ENCODE assay signal across 23 cellular contexts in genomic region chr15:74769463-74770025, GRCh38. TPM values are rescaled to one million over a fixed set of nuclear protein-coding genes. Genes with fewer than 3 reads are reported as not detected.
"Had no signal": no experiment of that assay in that cellular context is flagged by ENCODE, and none has a peak within 500 bp of the region (broad histone marks: within the 10 kb centered on the region; RNA-seq: fewer than 3 reads in every experiment).

No MANE protein-coding gene starts in this region.

- H3K27me3 ChIP-seq: gastrocnemius medialis, right atrium auricular region, vagina had no signal

- DNase-seq: stimulated activated CD4-positive, alpha-beta T cell treated with anti-CD3 and anti-CD28 coated beads, Interleukin-12 subunit alpha, Interleukin-12 subunit beta, amount 100 ng/mL, for 4 hours had no signal

- H3K9me3 Mint-ChIP-seq: dendritic cell treated with granulocyte-macrophage colony-stimulating factor and Interleukin-4, amounts not matched to agents 40 ng/mL and 50 ng/mL, for 4 days; endodermal cell; natural killer cell treated with Interleukin-12 subunit alpha and Interleukin-12 subunit beta and Interleukin-15 and Interleukin-18, amount 100 ng/mL, for 72 hours; neural crest cell; stimulated activated naive CD8-positive, alpha-beta T cell treated with anti-CD3 and anti-CD28 coated beads, Interleukin-15, amount 100 ng/mL, for 72 hours had no signal

- H3K4me1 ChIP-seq: gastrocnemius medialis, prostate gland had no signal

- H3K27me3 Mint-ChIP-seq: natural killer cell treated with Interleukin-12 subunit alpha and Interleukin-12 subunit beta and Interleukin-15 and Interleukin-18, amount 100 ng/mL, for 72 hours; stimulated activated naive CD8-positive, alpha-beta T cell treated with anti-CD3 and anti-CD28 coated beads, Interleukin-15, amount 100 ng/mL, for 72 hours had no signal

- H3K4me3 Mint-ChIP-seq: dendritic cell treated with granulocyte-macrophage colony-stimulating factor and Interleukin-4, amounts not matched to agents 40 ng/mL and 50 ng/mL, for 4 days; natural killer cell treated with Interleukin-12 subunit alpha and Interleukin-12 subunit beta and Interleukin-15 and Interleukin-18, amount 100 ng/mL, for 72 hours had no signal

- H3K36me3 Mint-ChIP-seq: natural killer cell treated with Interleukin-12 subunit alpha and Interleukin-12 subunit beta and Interleukin-15 and Interleukin-18, amount 100 ng/mL, for 72 hours had no signal

- H3K27ac ChIP-seq: epithelial cell of prostate, gastrocnemius medialis, lower lobe of right lung, prostate gland, right atrium auricular region, suprapubic skin, vagina had no signal

- H3K27ac Mint-ChIP-seq: dendritic cell treated with granulocyte-macrophage colony-stimulating factor and Interleukin-4, amounts not matched to agents 40 ng/mL and 50 ng/mL, for 4 days had no signal

- H3K4me3 ChIP-seq: lower lobe of right lung, prostate gland, smooth muscle cell, suprapubic skin, vagina had no signal

- H3K36me3 ChIP-seq: gastrocnemius medialis, lower lobe of right lung, prostate gland, right atrium auricular region, suprapubic skin, vagina had no signal

- H3K9me3 ChIP-seq: gastrocnemius medialis, lower lobe of right lung, prostate gland, right atrium auricular region, suprapubic skin, vagina had no signal

RNA-seq across cellular contexts. Expression of gene CYP1A2, which starts 20.9 kb away (rescaled TPM):
- total RNA-seq: endodermal cell; esophagus mucosa; gastrocnemius medialis; glomerular endothelial cell; left ventricle myocardium superior; lower lobe of right lung; mesenteric fat pad; myocyte; natural killer cell treated with Interleukin-12 subunit alpha and Interleukin-12 subunit beta and Interleukin-15 and Interleukin-18, amount 100 ng/mL, for 72 hours; neural crest cell; osteocyte; right atrium auricular region; sciatic nerve; smooth muscle cell; suprapubic skin; ureter; vagina had no signal
- polyA plus RNA-seq: smooth muscle cell had no signal

RNA-seq across cellular contexts. Expression of gene LMAN1L, which starts 43.1 kb away (rescaled TPM):
- total RNA-seq: endodermal cell, esophagus mucosa, gastrocnemius medialis, lower lobe of right lung, mesenteric fat pad, myocyte, neural crest cell, osteocyte, sciatic nerve, smooth muscle cell, ureter, vagina had no signal
- polyA plus RNA-seq: keratinocyte, smooth muscle cell had no signal

RNA-seq across cellular contexts. Expression of gene CYP1A1, which starts 44.2 kb away (rescaled TPM):
- total RNA-seq: endodermal cell, esophagus mucosa, myocyte, ureter had no signal

RNA-seq across cellular contexts. Expression of gene CPLX3, which starts 56.9 kb away (rescaled TPM):
- total RNA-seq: endodermal cell, esophagus mucosa, gastrocnemius medialis, glomerular endothelial cell, lower lobe of right lung, mesenteric fat pad, myocyte, neural crest cell, osteocyte, sciatic nerve, ureter, vagina had no signal
- polyA plus RNA-seq: keratinocyte, smooth muscle cell had no signal
